In the genomic region with DNA sequence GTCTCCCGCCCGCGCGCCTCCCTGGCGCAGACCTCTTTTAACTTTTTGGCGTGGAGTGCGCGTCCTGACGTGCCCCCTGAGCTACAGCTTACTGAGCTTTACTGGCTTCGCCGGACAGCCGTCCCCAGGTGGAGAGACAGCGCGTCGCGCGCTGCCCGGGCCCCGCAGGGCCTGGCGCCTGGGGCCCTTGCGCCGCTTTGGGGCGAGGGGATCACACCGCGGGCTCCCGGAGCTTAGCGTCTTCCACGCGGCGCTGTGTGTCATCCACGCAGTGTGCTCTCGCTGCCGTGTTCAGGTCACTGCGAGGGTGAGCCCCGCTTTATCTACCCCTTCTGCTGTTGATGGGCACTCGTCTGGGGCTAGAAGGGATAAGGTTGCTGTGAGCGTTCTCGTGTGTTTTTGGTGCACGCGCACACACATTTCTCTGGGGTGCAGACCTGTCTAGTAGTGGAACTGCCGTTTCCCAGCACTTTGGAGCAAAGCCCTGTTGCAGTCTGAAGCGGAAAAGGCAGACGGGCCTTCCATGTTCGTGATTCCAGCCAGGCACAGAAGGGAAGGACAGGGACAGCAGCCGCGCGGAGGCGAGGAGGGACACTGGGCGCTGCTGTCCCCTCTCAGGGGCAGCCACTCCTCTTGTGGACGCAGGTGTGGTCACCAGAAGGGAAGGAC, we compare ENCODE assay signal across 9 cellular contexts. TPM values are rescaled to one million over a fixed set of nuclear protein-coding genes. Genes with fewer than 3 reads are reported as not detected.
DNase-seq lines count a peak whose midpoint lies in the region; ATAC-seq, FAIRE-seq and TF ChIP-seq lines count a peak whose summit lies in the region.
"Had no signal": no experiment of that assay in that cellular context is flagged by ENCODE, and none has a peak within 500 bp of the region (broad histone marks: within the 10 kb centered on the region; RNA-seq: fewer than 3 reads in every experiment).

No MANE protein-coding gene starts in this region.

- intact Hi-C loops in kidney (cut with DNase I) = no loop called here

- no peaks in the 10 kb centered on the region for H3K9me3 ChIP-seq in kidney (ENCODE audit: control insufficient read depth in 1 of 2, low read length in 2 of 2)

- no peaks in the 10 kb centered on the region for H3K9me3 Mint-ChIP-seq in central memory CD8-positive, alpha-beta T cell

- peaks cover 10 to 15% of the 10 kb centered on the region in 2 donors for H3K4me1 ChIP-seq in kidney (ENCODE audit: control insufficient read depth in 1 of 2, insufficient read depth in 1 of 2, low read depth in 1 of 2, low read length in 2 of 2)

- peaks cover 1% of the 10 kb centered on the region for H3K36me3 Mint-ChIP-seq in central memory CD8-positive, alpha-beta T cell (ENCODE audit: insufficient read depth)

- no peak for TF ChIP-seq CTCF in kidney (IDR thresholded peaks at IDR 0.05; ENCODE audit: borderline replicate concordance, extremely low read depth, insufficient read depth)

- peak overlapping the region; percentile 29 for H3K4me3 Mint-ChIP-seq in central memory CD8-positive, alpha-beta T cell
- H3K4me3 Mint-ChIP-seq: dendritic cell treated with granulocyte-macrophage colony-stimulating factor and Interleukin-4, amounts not matched to agents 40 ng/mL and 50 ng/mL, for 4 days had no signal

- H3K36me3 ChIP-seq in kidney (ENCODE audit: control insufficient read depth in 1 of 2, insufficient read depth in 2 of 2, low read length in 2 of 2) = no peaks in the 10 kb centered on the region

- peaks cover 5% of the 10 kb centered on the region for H3K4me1 Mint-ChIP-seq in central memory CD8-positive, alpha-beta T cell

- peak overlapping the region; percentile 15 to 68 for H3K9ac ChIP-seq in kidney (ENCODE audit: low read length in 2 of 2)

- peaks cover 97% of the 10 kb centered on the region for H3K27me3 Mint-ChIP-seq in central memory CD8-positive, alpha-beta T cell

- FAIRE-seq in HTR-8/SVneo (lab: Jason Lieb, UNC) = peak; percentile 58
- no peak for FAIRE-seq in kidney (lab: Jason Lieb, UNC)

- DNase-seq in HTR-8/SVneo (ENCODE audit: insufficient read length, low spot score) (no peak), kidney (no peak), skeletal muscle cell (ENCODE audit: low read depth) (no peak), glomerular visceral epithelial cell (ENCODE audit: extremely low spot score) (no peak), NCI-H2227 treated with DMSO at 0.1 percent for 48 hours (lab: John Stamatoyannopoulos, UW) (no peak), H4 (ENCODE audit: low spot score) (no peak), NCI-H2196 (lab: John Stamatoyannopoulos, UW; ENCODE audit: unreplicated experiment) (no peak)
- no peak for DNase-seq in central memory CD8-positive, alpha-beta T cell (ENCODE audit: low spot score in 2 of 2)

- peak overlapping the region; percentile 18 to 81 for H3K27ac ChIP-seq in kidney (ENCODE audit: low read depth in 2 of 2, low read length in 2 of 2)

- H3K4me3 ChIP-seq in kidney (ENCODE audit: low read length in 2 of 2) (peak overlapping the region; percentile 66 to 79), skeletal muscle cell (ENCODE audit: low read depth, low read length) (peak overlapping the region; percentile 43)

- no peak for ATAC-seq in central memory CD8-positive, alpha-beta T cell (replicated peaks; ENCODE audit: extremely low read depth, poor library complexity, severe bottlenecking)

- no peak overlapping the region for H3K27ac Mint-ChIP-seq in central memory CD8-positive, alpha-beta T cell (ENCODE audit: low read depth)
- H3K27ac Mint-ChIP-seq: dendritic cell treated with granulocyte-macrophage colony-stimulating factor and Interleukin-4, amounts not matched to agents 40 ng/mL and 50 ng/mL, for 4 days had no signal

RNA-seq across cellular contexts. Expression of gene ALDH1L1, which starts 33.1 kb away (rescaled TPM):
- total RNA-seq in kidney = 60.0 TPM
- 199 TPM for polyA plus RNA-seq in kidney (ENCODE audit: insufficient read depth, low read depth, low replicate concordance)
- 4.6 and 7.0 TPM in 2 replicates for total RNA-seq in H4 (2014; rRNA removed; shearing (Covaris generic))
